In the genomic region with DNA sequence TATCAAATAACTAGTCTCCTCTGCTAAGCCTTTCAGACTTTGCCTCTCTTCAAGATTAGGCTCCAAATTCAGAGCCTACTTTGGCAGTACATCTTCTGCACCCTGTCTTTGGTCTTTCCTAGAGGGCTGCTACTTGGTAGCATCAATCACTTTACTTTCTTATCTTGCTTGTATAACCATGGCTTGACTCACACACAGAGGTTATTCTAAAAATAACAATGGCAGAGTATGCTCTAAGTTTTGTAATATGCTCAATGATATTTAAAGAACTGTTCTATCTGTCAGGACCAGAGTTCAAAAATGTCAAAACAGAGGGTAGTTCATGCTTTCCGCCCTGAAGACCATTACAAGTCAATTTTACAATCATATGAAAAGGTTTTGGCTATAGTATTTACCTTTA, we compare ENCODE assay signal across 17 cellular contexts. TPM values are rescaled to one million over a fixed set of nuclear protein-coding genes. Genes with fewer than 3 reads are reported as not detected.
DNase-seq lines count a peak whose midpoint lies in the region; ATAC-seq and TF ChIP-seq lines count a peak whose summit lies in the region.
"Had no signal": no experiment of that assay in that cellular context is flagged by ENCODE, and none has a peak within 500 bp of the region (broad histone marks: within the 10 kb centered on the region; RNA-seq: fewer than 3 reads in every experiment).

No MANE protein-coding gene starts in this region.

- H3K9me3 ChIP-seq in cardiac muscle cell (ENCODE audit: low read depth) = no peaks in the 10 kb centered on the region
- no peaks in the 10 kb centered on the region for H3K9me3 ChIP-seq in mesenchymal stem cell (ENCODE audit: control insufficient read depth, low read length)
- H3K9me3 ChIP-seq in vagina = no peaks in the 10 kb centered on the region
- H3K9me3 ChIP-seq: A549, MG63 had no signal

- H2BK12ac ChIP-seq in mesenchymal stem cell (ENCODE audit: low read length in 2 of 2) = no peak overlapping the region

- no peak for DNase-seq in Right ventricle myocardium superior
- DNase-seq in cardiac septum (ENCODE audit: low spot score) = no peak
- DNase-seq in cardiac muscle cell (ENCODE audit: low read depth in 1 of 2, low spot score in 1 of 2) = peak; percentile 9 to 52
- DNase-seq in mesenchymal stem cell = peak; percentile 6
- DNase-seq in vagina (ENCODE audit: extremely low spot score in 2 of 2) = no peak
- DNase-seq in superior temporal gyrus (ENCODE audit: extremely low spot score) = no peak
- DNase-seq: C1 segment of cervical spinal cord, DMS 273 treated with DMSO at 0.1 percent for 48 hours, GF-D8, MG63, NCI-H1105, NCI-H1694, NCI-H524, SIG-M5 had no signal

- ATAC-seq in Right ventricle myocardium superior (ENCODE audit: poor library complexity) = peak; percentile 95
- no peak for ATAC-seq in GM21737 (IDR thresholded peaks at IDR 0.05; ENCODE audit: unreplicated experiment)
- ATAC-seq: A549, HepG2 had no signal

- H3K23ac ChIP-seq in mesenchymal stem cell (ENCODE audit: low read length in 2 of 2) = no peak overlapping the region

- no peak overlapping the region for H2BK5ac ChIP-seq in mesenchymal stem cell (ENCODE audit: low read depth, low read length, poor library complexity, severe bottlenecking)

- no peaks in the 10 kb centered on the region for H3K27me3 ChIP-seq in cardiac muscle cell
- no peaks in the 10 kb centered on the region for H3K27me3 ChIP-seq in mesenchymal stem cell (ENCODE audit: control insufficient read depth in 1 of 2, insufficient read depth in 1 of 2, low read length in 2 of 2)
- H3K27me3 ChIP-seq in vagina = no peaks in the 10 kb centered on the region
- H3K27me3 ChIP-seq: MG63 had no signal

- H2AK5ac ChIP-seq in mesenchymal stem cell (ENCODE audit: low read length, severe bottlenecking) = no peak overlapping the region

- H4K8ac ChIP-seq in mesenchymal stem cell (ENCODE audit: low read length) = no peak overlapping the region

- TF ChIP-seq CTCF in cardiac muscle cell (IDR thresholded peaks at IDR 0.05; ENCODE audit: low read depth, low read length) (no peak), vagina (IDR thresholded peaks at IDR 0.05) (no peak)

- H2BK15ac ChIP-seq in mesenchymal stem cell (ENCODE audit: low read depth, poor library complexity, severe bottlenecking) = no peak overlapping the region

- peaks cover 12% of the 10 kb centered on the region for H3K36me3 ChIP-seq in cardiac muscle cell
- H3K36me3 ChIP-seq in mesenchymal stem cell (ENCODE audit: control insufficient read depth in 1 of 2, insufficient read depth in 2 of 2, low read depth in 1 of 2, low read length in 2 of 2) = peaks cover 0 to 47% of the 10 kb centered on the region in 2 experiments
- peaks cover 0 to 9% of the 10 kb centered on the region in 2 donors for H3K36me3 ChIP-seq in vagina

- H3K79me1 ChIP-seq in mesenchymal stem cell (replicated peaks; ENCODE audit: low read length, poor library complexity, severe bottlenecking) = no peaks in the 10 kb centered on the region

- H2BK120ac ChIP-seq in mesenchymal stem cell (ENCODE audit: low read depth, low read length) = no peak overlapping the region

- no peak overlapping the region for H3K4me2 ChIP-seq in mesenchymal stem cell (ENCODE audit: low read length, poor library complexity, severe bottlenecking)
- H3K4me2 ChIP-seq: A549 had no signal

- H3K14ac ChIP-seq in mesenchymal stem cell (ENCODE audit: low read length in 2 of 2) = no peak overlapping the region

- H3K4ac ChIP-seq in mesenchymal stem cell (ENCODE audit: low read depth in 1 of 2, low read length in 2 of 2) = no peak overlapping the region

- TF ChIP-seq POLR2A in vagina (IDR thresholded peaks at IDR 0.05) = no peak

- H3K27ac ChIP-seq in cardiac muscle cell (peak overlapping the region; percentile 93), mesenchymal stem cell (ENCODE audit: low read length, poor library complexity, severe bottlenecking) (no peak overlapping the region), vagina (no peak overlapping the region)
- H3K27ac ChIP-seq: A549 had no signal

- peaks cover 17% of the 10 kb centered on the region for H3K4me1 ChIP-seq in cardiac muscle cell (ENCODE audit: low read depth)
- no peaks in the 10 kb centered on the region for H3K4me1 ChIP-seq in mesenchymal stem cell (ENCODE audit: control insufficient read depth, insufficient read depth, low read depth, low read length)
- H3K4me1 ChIP-seq in vagina = no peaks in the 10 kb centered on the region
- H3K4me1 ChIP-seq: A549 had no signal

- H4K91ac ChIP-seq in mesenchymal stem cell (ENCODE audit: low read length) = no peak overlapping the region

- H3K18ac ChIP-seq in mesenchymal stem cell (ENCODE audit: low read depth in 1 of 2, low read length in 2 of 2) = no peak overlapping the region

- intact Hi-C loops in Right ventricle myocardium superior (cut with DNase I) (no loop called here), cardiac septum (cut with DNase I) (no loop called here), vagina (cut with DNase I) (no loop called here)

- WGBS in mesenchymal stem cell = 100% methylated on average over 1 of the region's 1 CpG

- no peak overlapping the region for H3K4me3 ChIP-seq in cardiac muscle cell
- no peak overlapping the region for H3K4me3 ChIP-seq in mesenchymal stem cell (ENCODE audit: insufficient read depth in 1 of 2, low read depth in 1 of 2, low read length in 2 of 2)
- no peak overlapping the region for H3K4me3 ChIP-seq in vagina
- H3K4me3 ChIP-seq: A549, MG63 had no signal

- H3K9ac ChIP-seq in mesenchymal stem cell (ENCODE audit: low read length) = no peak overlapping the region

- H2AFZ ChIP-seq in mesenchymal stem cell (ENCODE audit: low read depth, low read length) = no peak overlapping the region

RNA-seq across cellular contexts. Expression of a gene that starts 27.7 kb away (rescaled TPM):
- total RNA-seq in Right ventricle myocardium superior (10.4 TPM), cardiac septum (13.5 TPM), cardiac muscle cell (37.0 and 88.5 TPM in 2 replicates), vagina (47.9 TPM)
- 46.2 and 76.9 TPM in 2 replicates for polyA plus RNA-seq in cardiac muscle cell
- 11.3 TPM for polyA plus RNA-seq in mesenchymal stem cell (2013, experiment 1 of 2)
- polyA plus RNA-seq in mesenchymal stem cell (2013, experiment 2 of 2) = 11.3 TPM

Comparison
In these comparisons a context has a peak if more than half of its experiments do, and no peak if none do; other contexts are left out.
1. DNase-seq: peak in cardiac muscle cell (2 of 2) and mesenchymal stem cell (single experiment); none in Right ventricle myocardium superior (single experiment), cardiac septum (single experiment), vagina (0 of 2) and superior temporal gyrus (single experiment).